In the genomic region with DNA sequence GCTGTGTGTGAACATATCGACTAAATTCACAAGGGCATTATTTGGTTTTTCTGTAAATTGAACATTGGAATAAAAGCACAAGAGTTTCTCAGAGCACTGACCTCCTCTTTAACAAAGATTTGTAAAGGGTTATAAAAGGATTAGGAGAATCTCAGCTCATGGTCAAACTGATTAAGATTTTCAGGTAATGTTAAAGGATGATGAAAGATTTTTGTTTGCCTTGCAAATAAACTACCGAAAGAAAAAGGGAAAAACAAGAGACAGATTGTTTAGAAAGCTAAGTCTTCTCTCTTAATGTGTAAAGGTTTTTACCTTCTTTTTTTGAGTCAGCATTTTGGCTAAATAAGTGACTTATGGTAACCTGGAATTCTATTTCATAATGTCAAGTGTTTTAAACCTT, we compare ENCODE assay signal across 28 cellular contexts. TPM values are rescaled to one million over a fixed set of nuclear protein-coding genes. Genes with fewer than 3 reads are reported as not detected.
DNase-seq lines count a peak whose midpoint lies in the region; ATAC-seq, FAIRE-seq and TF ChIP-seq lines count a peak whose summit lies in the region.
"Had no signal": no experiment of that assay in that cellular context is flagged by ENCODE, and none has a peak within 500 bp of the region (broad histone marks: within the 10 kb centered on the region; RNA-seq: fewer than 3 reads in every experiment).

No MANE protein-coding gene starts in this region.

- WGBS in HepG2 (ENCODE audit: low lambda C conversion rate) = 9% methylated on average over 2 of the region's 2 CpGs
- 25% methylated on average over 2 of the region's 2 CpGs for WGBS in right lobe of liver (ENCODE audit: insufficient coverage, low coverage, low lambda C conversion rate, missing lambda C conversion rate)

- H3K27me3 ChIP-seq in HepG2 (ENCODE audit: control insufficient read depth in 1 of 2, insufficient read depth in 2 of 2, low read length in 2 of 2) (no peaks in the 10 kb centered on the region; a peak in 1 of 5 replicates), right lobe of liver (no peaks in the 10 kb centered on the region)
- H3K27me3 ChIP-seq: BLaER1 treated with 17β-estradiol and CSF1 and Interleukin-3, amounts not matched to agents 10 nM and 100 nM had no signal

- in situ Hi-C loops in HepG2 (cut with HindIII; ENCODE audit: extremely low pct_ligation_motif_present, low pct_unique_long_range_greater_than_20kb) = no loop called here

- CTCF ChIA-PET in HepG2 (lab: Yijun Ruan, JAX; ENCODE audit: low intra/inter-chr PET ratio, low total read pairs) = no interaction called here

- no peaks in the 10 kb centered on the region for H4K20me1 ChIP-seq in HepG2 (ENCODE audit: insufficient read depth, low read length)
- H4K20me1 ChIP-seq: BLaER1 treated with 17β-estradiol and CSF1 and Interleukin-3, amounts not matched to agents 10 nM and 100 nM had no signal

- TF ChIP-seq CTCF in D721Med (IDR thresholded peaks at IDR 0.05; ENCODE audit: insufficient read depth, missing control alignments) = no peak
- TF ChIP-seq CTCF in HepG2 (CRISPR knock-in tag; IDR thresholded peaks at IDR 0.05) = no peak
- TF ChIP-seq CTCF in right lobe of liver (IDR thresholded peaks at IDR 0.05) = no peak

- ATAC-seq in HepG2 (no peak), right lobe of liver (peak in 2 of 4 donors; percentile 34 to 35), SK-N-SH treated with all-trans-retinoic acid at 6 μM for 48 hours (no peak), GM18505 (IDR thresholded peaks at IDR 0.05; ENCODE audit: unreplicated experiment) (no peak), GM18511 (IDR thresholded peaks at IDR 0.05; ENCODE audit: unreplicated experiment) (no peak)
- ATAC-seq: CD8-positive, alpha-beta T cell; GM12878 had no signal

- TF ChIP-seq RAD21 in HepG2 (CRISPR knock-in tag; IDR thresholded peaks at IDR 0.05) = no peak

- no TSS peak for BruUV-seq in HepG2 (replicated peaks; lab: Mats Ljungman, UMichigan)

- intact Hi-C loops in HepG2 (cut with micrococcal nuclease; ENCODE audit: unreplicated experiment) (no loop called here), right lobe of liver (cut with DNase I) (no loop called here)

- H3K4me2 ChIP-seq in HepG2 (ENCODE audit: low read depth, low read length) = peak overlapping the region; percentile 15; the same call in 1 of the 2 replicates
- H3K4me2 ChIP-seq: BLaER1 treated with 17β-estradiol and CSF1 and Interleukin-3, amounts not matched to agents 10 nM and 100 nM had no signal

- peaks cover 9% of the 10 kb centered on the region for H3K9me3 ChIP-seq in HepG2 (ENCODE audit: low read length)
- H3K9me3 ChIP-seq in right lobe of liver = no peaks in the 10 kb centered on the region

- no peak overlapping the region for H3K9ac ChIP-seq in HepG2 (ENCODE audit: insufficient read depth, low read depth, low read length)
- H3K9ac ChIP-seq: BLaER1 treated with 17β-estradiol and CSF1 and Interleukin-3, amounts not matched to agents 10 nM and 100 nM had no signal

- FAIRE-seq in D721Med (lab: Jason Lieb, UNC) (peak; percentile 60), HepG2 (lab: Jason Lieb, UNC) (no peak)
- FAIRE-seq: A204.1, GM12878, GM12892, GM18507, GM19239 had no signal

- POLR2A ChIA-PET in HepG2 (lab: Yijun Ruan, JAX) = interaction anchor here (1.4 to 1.7 kb wide), 2 partner anchors 12 to 16 kb away, joined by 8 to 13 read pairs; no protein-coding TSS in a partner anchor

- peak in 1 of 2 experiments; percentile 30; a peak in 1 of 4 replicates for TF ChIP-seq EP300 in HepG2 (IDR thresholded peaks at IDR 0.05; ENCODE audit: low read depth in 2 of 2, low read length in 2 of 2)
- no peak for TF ChIP-seq EP300 in HepG2 (CRISPR knock-in tag; IDR thresholded peaks at IDR 0.05; ENCODE audit: borderline replicate concordance)

- H3K4me3 ChIP-seq in HepG2 (replicated peaks in 1 of 3; ENCODE audit: insufficient read depth in 1 of 3, low read depth in 2 of 3, low read length in 3 of 3) (no peak overlapping the region), right lobe of liver (no peak overlapping the region)
- H3K4me3 ChIP-seq: BLaER1 treated with 17β-estradiol and CSF1 and Interleukin-3, amounts not matched to agents 10 nM and 100 nM; GM12878 had no signal

- H3K27ac ChIP-seq in HepG2 (ENCODE audit: extremely low read length, insufficient read depth, low read length) (no peak overlapping the region), right lobe of liver (peak overlapping the region; percentile 4 to 55 (median 29))
- H3K27ac ChIP-seq: BLaER1 treated with 17β-estradiol and CSF1 and Interleukin-3, amounts not matched to agents 10 nM and 100 nM; C4-2B had no signal

- no peak for DNase-seq in D721Med (ENCODE audit: insufficient read length, low spot score)
- DNase-seq in NCI-H82 treated with DMSO at 0.1 percent for 48 hours (lab: John Stamatoyannopoulos, UW; ENCODE audit: unreplicated experiment) = peak; percentile 75
- DNase-seq in HepG2 (ENCODE audit: low spot score) = no peak
- DNase-seq in right lobe of liver = no peak
- DNase-seq in HCEC 1CT = no peak
- DNase-seq: 8988T; AML-193; Caco-2; Calu3; CD4-positive, alpha-beta T cell; CD8-positive, alpha-beta T cell; DMS 273 treated with DMSO at 0.1 percent for 48 hours; DMS153; DMS53; DMS79; DND-41; EL; GDM1 had no signal

- no peak for TF ChIP-seq POLR2A in HepG2 (IDR thresholded peaks at IDR 0.05; ENCODE audit: insufficient read depth in 1 of 2, low read depth in 2 of 2, low read length in 2 of 2)
- no peak for TF ChIP-seq POLR2A in right lobe of liver (IDR thresholded peaks at IDR 0.05)
- TF ChIP-seq POLR2A in GM18505 (IDR thresholded peaks at IDR 0.05; ENCODE audit: borderline replicate concordance, extremely low read depth, insufficient read depth, insufficient read length) = no peak

- peak overlapping the region; percentile 48 for H2AFZ ChIP-seq in HepG2 (ENCODE audit: low read length)

- H3K4me1 ChIP-seq in HepG2 (ENCODE audit: insufficient read depth, low read length) = peaks cover 52% of the 10 kb centered on the region
- H3K4me1 ChIP-seq in right lobe of liver = peaks cover 0 to 16% (median 8%) of the 10 kb centered on the region in 4 donors

- no peaks in the 10 kb centered on the region for H3K79me2 ChIP-seq in HepG2 (ENCODE audit: insufficient read depth, low read length)

- H3K36me3 ChIP-seq in HepG2 (replicated peaks in 1 of 2; ENCODE audit: control insufficient read depth in 1 of 2, insufficient read depth in 2 of 2, low read length in 2 of 2) (no peaks in the 10 kb centered on the region), right lobe of liver (no peaks in the 10 kb centered on the region)

TF ChIP-seq in HepG2, 621 proteins besides CTCF, POLR2A, EP300 and RAD21 (continues in another document):
- TF ChIP-seq HMG20A (CRISPR knock-in tag; IDR thresholded peaks at IDR 0.05; ENCODE audit: borderline replicate concordance) (0 out of 2 replicates have a peak, but pooled peaks have one; percentile 21), MAFF (IDR thresholded peaks at IDR 0.05; ENCODE audit: low read depth, low read length) (0 out of 2 replicates have a peak, but pooled peaks have one; percentile 25)
- TF ChIP-seq, protein P1, sequence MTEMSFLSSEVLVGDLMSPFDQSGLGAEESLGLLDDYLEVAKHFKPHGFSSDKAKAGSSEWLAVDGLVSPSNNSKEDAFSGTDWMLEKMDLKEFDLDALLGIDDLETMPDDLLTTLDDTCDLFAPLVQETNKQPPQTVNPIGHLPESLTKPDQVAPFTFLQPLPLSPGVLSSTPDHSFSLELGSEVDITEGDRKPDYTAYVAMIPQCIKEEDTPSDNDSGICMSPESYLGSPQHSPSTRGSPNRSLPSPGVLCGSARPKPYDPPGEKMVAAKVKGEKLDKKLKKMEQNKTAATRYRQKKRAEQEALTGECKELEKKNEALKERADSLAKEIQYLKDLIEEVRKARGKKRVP (CRISPR knock-in tag; IDR thresholded peaks at IDR 0.05) = peak in 1 of 2 experiments; percentile 65; a peak in 2 of 4 replicates

TF ChIP-seq in SK-N-SH treated with all-trans-retinoic acid at 6 μM for 48 hours, 23 proteins besides CTCF, POLR2A, EP300 and RAD21 (continues in another document):
- TF ChIP-seq, protein P2, sequence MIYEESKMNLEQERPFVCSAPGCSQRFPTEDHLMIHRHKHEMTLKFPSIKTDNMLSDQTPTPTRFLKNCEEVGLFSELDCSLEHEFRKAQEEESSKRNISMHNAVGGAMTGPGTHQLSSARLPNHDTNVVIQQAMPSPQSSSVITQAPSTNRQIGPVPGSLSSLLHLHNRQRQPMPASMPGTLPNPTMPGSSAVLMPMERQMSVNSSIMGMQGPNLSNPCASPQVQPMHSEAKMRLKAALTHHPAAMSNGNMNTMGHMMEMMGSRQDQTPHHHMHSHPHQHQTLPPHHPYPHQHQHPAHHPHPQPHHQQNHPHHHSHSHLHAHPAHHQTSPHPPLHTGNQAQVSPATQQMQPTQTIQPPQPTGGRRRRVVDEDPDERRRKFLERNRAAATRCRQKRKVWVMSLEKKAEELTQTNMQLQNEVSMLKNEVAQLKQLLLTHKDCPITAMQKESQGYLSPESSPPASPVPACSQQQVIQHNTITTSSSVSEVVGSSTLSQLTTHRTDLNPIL (CRISPR knock-in tag; IDR thresholded peaks at IDR 0.05; ENCODE audit: low read depth) = no peak

RNA-seq across cellular contexts. Expression of gene MED9, which starts 47.6 kb away (rescaled TPM):
- total RNA-seq in HepG2 (2016; rRNA removed; fragmentation: Illumina TruSeq; extraction: Trizol) (11.7 and 15.1 TPM in 2 replicates), right lobe of liver (10 to 100 TPM in 3 of 6 experiments, 1 to 10 TPM in 3; 5.7 to 24.4 (median 12.4) TPM)
- 4.0 and 4.2 TPM in 2 replicates for total RNA-seq in HepG2 (2016; cell fraction: cytosol; rRNA removed; fragmentation: Illumina TruSeq; extraction: Trizol; ENCODE audit: low read depth)
- 11.7 and 14.4 TPM in 2 replicates for total RNA-seq in HepG2 (2016; cell fraction: insoluble cytoplasmic fraction; rRNA removed; fragmentation: Illumina TruSeq; extraction: Trizol)
- total RNA-seq in HepG2 (2016; cell fraction: membrane; rRNA removed; fragmentation: Illumina TruSeq; extraction: Trizol) = 9.8 and 10.7 TPM in 2 replicates
- 10.8 and 11.7 TPM in 2 replicates for total RNA-seq in HepG2 (2016; cell fraction: nucleus; rRNA removed; fragmentation: Illumina TruSeq; extraction: Trizol)
- 11.9 and 14.4 TPM in 2 replicates for polyA plus RNA-seq in HepG2 (2011; rRNA removed)
- 18.3 and 21.5 TPM in 2 replicates for polyA plus RNA-seq in HepG2 (2011; cell fraction: cytosol; rRNA removed)
- polyA plus RNA-seq in HepG2 (2011; cell fraction: nucleus; rRNA removed) = 15.4 and 17.5 TPM in 2 replicates
- polyA plus RNA-seq in HepG2 (2012) = 9.2 and 11.4 TPM in 2 replicates
- polyA plus RNA-seq in HepG2 (2016; cell fraction: cytosol; fragmentation: Illumina TruSeq; extraction: Trizol; ENCODE audit: low read depth) = 3.0 and 3.1 TPM in 2 replicates
- polyA plus RNA-seq in HepG2 (2016; cell fraction: insoluble cytoplasmic fraction; fragmentation: Illumina TruSeq; extraction: Trizol; ENCODE audit: low read depth) = 11.2 and 12.0 TPM in 2 replicates
- 6.4 and 7.0 TPM in 2 replicates for polyA plus RNA-seq in HepG2 (2016; cell fraction: membrane; fragmentation: Illumina TruSeq; extraction: Trizol; ENCODE audit: low read depth)
- 11.4 and 12.6 TPM in 2 replicates for polyA plus RNA-seq in HepG2 (2016; cell fraction: nucleus; fragmentation: Illumina TruSeq; extraction: Trizol; ENCODE audit: insufficient read depth, low read depth)
- 21.1 and 25.1 TPM in 2 replicates for polyA minus RNA-seq in HepG2 (2011; rRNA and poly(A)+ RNA removed; ENCODE audit: low replicate concordance)
- 9.8 and 9.9 TPM in 2 replicates for polyA minus RNA-seq in HepG2 (2011; cell fraction: cytosol; rRNA and poly(A)+ RNA removed)
- polyA minus RNA-seq in HepG2 (2011; cell fraction: nucleus; rRNA and poly(A)+ RNA removed) = 24.2 and 25.4 TPM in 2 replicates
